ENCODE assay signal across 1 cellular context in the genomic region with DNA sequence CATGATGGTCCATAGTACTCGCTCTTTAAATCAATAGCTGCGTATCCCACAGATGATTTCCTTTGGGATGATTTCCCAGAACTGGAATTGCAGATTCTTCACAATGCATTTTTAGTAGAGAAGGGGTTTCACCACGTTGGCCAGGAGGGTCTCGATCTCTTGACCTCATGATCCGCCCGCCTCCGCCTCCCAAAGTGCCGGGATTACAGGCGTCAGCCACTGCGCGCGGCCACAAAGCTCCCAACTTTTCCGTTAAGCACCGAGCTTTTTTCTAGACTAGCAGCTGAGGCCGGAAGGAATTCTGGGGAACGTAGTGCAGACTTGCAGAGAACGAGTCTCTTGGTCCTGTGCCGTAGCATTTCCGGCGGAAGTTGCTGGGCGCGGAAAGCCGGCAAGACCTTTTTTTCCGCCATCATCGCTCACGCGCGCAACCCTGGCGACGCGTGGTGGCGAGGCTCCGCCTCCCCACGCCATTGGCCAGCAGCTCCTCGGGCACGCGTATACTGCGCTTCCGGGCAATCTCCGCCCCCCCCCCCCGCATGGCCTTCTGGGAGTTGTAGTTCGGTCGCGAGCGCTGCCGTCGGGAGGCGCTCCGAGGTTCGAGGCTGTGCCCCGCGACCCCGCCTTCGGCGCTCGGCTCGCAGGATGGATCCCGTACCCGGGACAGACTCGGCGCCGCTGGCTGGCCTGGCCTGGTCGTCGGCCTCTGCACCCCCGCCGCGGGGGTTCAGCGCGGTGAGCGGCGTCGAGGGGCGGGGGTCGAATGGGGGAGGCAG.
A peak's percentile ranks its signal among the peaks of the same experiment; 100 is the strongest.
TF ChIP-seq lines count a peak whose summit lies in the region.

A gene (plus strand): TSS at position 557 of the 776 bp plus-strand sequence. CDS start 89 bp downstream, at position 646.

TF ChIP-seq in K562, 482 proteins besides CTCF, POLR2A, EP300 and RAD21 (continued from another document and continues in another):
- peak; percentile 93 for TF ChIP-seq CREB1 (IDR thresholded peaks at IDR 0.05)
- TF ChIP-seq CREB1 (CRISPR knock-in tag; IDR thresholded peaks at IDR 0.05): peak; percentile 94
- peak; percentile 53; the same call in 1 of the 2 replicates for TF ChIP-seq ZBED1 (IDR thresholded peaks at IDR 0.05)
- TF ChIP-seq, protein P1, sequence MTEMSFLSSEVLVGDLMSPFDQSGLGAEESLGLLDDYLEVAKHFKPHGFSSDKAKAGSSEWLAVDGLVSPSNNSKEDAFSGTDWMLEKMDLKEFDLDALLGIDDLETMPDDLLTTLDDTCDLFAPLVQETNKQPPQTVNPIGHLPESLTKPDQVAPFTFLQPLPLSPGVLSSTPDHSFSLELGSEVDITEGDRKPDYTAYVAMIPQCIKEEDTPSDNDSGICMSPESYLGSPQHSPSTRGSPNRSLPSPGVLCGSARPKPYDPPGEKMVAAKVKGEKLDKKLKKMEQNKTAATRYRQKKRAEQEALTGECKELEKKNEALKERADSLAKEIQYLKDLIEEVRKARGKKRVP (CRISPR knock-in tag; IDR thresholded peaks at IDR 0.05): no peak
- no peak for TF ChIP-seq CBX8 (IDR thresholded peaks at IDR 0.05; ENCODE audit: borderline replicate concordance, extremely low read depth, low read depth, low read length, poor library complexity, severe bottlenecking)
- TF ChIP-seq BCOR (IDR thresholded peaks at IDR 0.05): peak; percentile 66; the same call in 1 of the 2 replicates
- peak; percentile 27; the same call in 1 of the 2 replicates for TF ChIP-seq TCF3 (CRISPR knock-in tag; IDR thresholded peaks at IDR 0.05)
- TF ChIP-seq HDAC8 (tag; IDR thresholded peaks at IDR 0.05): no peak
- TF ChIP-seq, protein P2, sequence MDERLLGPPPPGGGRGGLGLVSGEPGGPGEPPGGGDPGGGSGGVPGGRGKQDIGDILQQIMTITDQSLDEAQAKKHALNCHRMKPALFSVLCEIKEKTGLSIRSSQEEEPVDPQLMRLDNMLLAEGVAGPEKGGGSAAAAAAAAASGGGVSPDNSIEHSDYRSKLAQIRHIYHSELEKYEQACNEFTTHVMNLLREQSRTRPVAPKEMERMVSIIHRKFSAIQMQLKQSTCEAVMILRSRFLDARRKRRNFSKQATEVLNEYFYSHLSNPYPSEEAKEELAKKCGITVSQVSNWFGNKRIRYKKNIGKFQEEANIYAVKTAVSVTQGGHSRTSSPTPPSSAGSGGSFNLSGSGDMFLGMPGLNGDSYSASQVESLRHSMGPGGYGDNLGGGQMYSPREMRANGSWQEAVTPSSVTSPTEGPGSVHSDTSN (CRISPR knock-in tag; IDR thresholded peaks at IDR 0.05; ENCODE audit: low read depth): no peak
- TF ChIP-seq, protein P2 (tag; conservative IDR thresholded peaks at IDR 0.05; ENCODE audit: low read depth): no peak
- TF ChIP-seq ZC3H11A (IDR thresholded peaks at IDR 0.05; ENCODE audit: low read depth, low read length): 0 out of 2 replicates have a peak, but pooled peaks have one; percentile 56
- TF ChIP-seq ZNF384 (IDR thresholded peaks at IDR 0.05; ENCODE audit: low read depth, low read length): peak; percentile 93
- no peak for TF ChIP-seq ZNF695 (CRISPR knock-in tag; IDR thresholded peaks at IDR 0.05)
- 0 out of 2 replicates have a peak, but pooled peaks have one; percentile 40 for TF ChIP-seq HNRNPL (IDR thresholded peaks at IDR 0.05; ENCODE audit: low read depth, low read length)
- TF ChIP-seq, protein P3, sequence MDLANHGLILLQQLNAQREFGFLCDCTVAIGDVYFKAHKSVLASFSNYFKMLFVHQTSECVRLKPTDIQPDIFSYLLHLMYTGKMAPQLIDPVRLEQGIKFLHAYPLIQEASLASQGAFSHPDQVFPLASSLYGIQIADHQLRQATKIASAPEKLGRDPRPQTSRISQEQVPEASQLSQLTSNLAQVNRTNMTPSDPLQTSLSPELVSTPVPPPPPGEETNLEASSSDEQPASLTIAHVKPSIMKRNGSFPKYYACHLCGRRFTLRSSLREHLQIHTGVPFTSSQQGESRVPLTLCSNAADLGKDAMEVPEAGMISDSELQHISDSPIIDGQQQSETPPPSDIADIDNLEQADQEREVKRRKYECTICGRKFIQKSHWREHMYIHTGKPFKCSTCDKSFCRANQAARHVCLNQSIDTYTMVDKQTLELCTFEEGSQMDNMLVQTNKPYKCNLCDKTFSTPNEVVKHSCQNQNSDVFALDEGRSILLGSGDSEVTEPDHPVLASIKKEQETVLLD (IDR thresholded peaks at IDR 0.05): peak; percentile 33; the same call in 1 of the 2 replicates
- TF ChIP-seq RBM34 (IDR thresholded peaks at IDR 0.05; ENCODE audit: borderline replicate concordance, insufficient read depth, low read length): 0 out of 2 replicates have a peak, but pooled peaks have one; percentile 47
- peak; percentile 63; the same call in 1 of the 2 replicates for TF ChIP-seq KLF1 (tag; IDR thresholded peaks at IDR 0.05)
- TF ChIP-seq, protein P4, sequence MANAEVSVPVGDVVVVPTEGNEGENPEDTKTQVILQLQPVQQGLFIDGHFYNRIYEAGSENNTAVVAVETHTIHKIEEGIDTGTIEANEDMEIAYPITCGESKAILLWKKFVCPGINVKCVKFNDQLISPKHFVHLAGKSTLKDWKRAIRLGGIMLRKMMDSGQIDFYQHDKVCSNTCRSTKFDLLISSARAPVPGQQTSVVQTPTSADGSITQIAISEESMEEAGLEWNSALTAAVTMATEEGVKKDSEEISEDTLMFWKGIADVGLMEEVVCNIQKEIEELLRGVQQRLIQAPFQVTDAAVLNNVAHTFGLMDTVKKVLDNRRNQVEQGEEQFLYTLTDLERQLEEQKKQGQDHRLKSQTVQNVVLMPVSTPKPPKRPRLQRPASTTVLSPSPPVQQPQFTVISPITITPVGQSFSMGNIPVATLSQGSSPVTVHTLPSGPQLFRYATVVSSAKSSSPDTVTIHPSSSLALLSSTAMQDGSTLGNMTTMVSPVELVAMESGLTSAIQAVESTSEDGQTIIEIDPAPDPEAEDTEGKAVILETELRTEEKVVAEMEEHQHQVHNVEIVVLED (CRISPR knock-in tag; IDR thresholded peaks at IDR 0.05): peak; percentile 78
- peak; percentile 52 to 91 (median 86) for TF ChIP-seq YY1 (IDR thresholded peaks at IDR 0.05; ENCODE audit: borderline replicate concordance in 1 of 3, control insufficient read depth in 1 of 3, extremely low read depth in 1 of 3, insufficient read depth in 3 of 3, insufficient read length in 1 of 3, insufficient replicate concordance in 2 of 3, low read depth in 1 of 3, low read length in 2 of 3)
- TF ChIP-seq RFX5 (IDR thresholded peaks at IDR 0.05; ENCODE audit: low read depth, low read length): no peak; the same call in 1 of the 2 replicates
- TF ChIP-seq, protein P5, sequence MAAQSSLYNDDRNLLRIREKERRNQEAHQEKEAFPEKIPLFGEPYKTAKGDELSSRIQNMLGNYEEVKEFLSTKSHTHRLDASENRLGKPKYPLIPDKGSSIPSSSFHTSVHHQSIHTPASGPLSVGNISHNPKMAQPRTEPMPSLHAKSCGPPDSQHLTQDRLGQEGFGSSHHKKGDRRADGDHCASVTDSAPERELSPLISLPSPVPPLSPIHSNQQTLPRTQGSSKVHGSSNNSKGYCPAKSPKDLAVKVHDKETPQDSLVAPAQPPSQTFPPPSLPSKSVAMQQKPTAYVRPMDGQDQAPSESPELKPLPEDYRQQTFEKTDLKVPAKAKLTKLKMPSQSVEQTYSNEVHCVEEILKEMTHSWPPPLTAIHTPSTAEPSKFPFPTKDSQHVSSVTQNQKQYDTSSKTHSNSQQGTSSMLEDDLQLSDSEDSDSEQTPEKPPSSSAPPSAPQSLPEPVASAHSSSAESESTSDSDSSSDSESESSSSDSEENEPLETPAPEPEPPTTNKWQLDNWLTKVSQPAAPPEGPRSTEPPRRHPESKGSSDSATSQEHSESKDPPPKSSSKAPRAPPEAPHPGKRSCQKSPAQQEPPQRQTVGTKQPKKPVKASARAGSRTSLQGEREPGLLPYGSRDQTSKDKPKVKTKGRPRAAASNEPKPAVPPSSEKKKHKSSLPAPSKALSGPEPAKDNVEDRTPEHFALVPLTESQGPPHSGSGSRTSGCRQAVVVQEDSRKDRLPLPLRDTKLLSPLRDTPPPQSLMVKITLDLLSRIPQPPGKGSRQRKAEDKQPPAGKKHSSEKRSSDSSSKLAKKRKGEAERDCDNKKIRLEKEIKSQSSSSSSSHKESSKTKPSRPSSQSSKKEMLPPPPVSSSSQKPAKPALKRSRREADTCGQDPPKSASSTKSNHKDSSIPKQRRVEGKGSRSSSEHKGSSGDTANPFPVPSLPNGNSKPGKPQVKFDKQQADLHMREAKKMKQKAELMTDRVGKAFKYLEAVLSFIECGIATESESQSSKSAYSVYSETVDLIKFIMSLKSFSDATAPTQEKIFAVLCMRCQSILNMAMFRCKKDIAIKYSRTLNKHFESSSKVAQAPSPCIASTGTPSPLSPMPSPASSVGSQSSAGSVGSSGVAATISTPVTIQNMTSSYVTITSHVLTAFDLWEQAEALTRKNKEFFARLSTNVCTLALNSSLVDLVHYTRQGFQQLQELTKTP (IDR thresholded peaks at IDR 0.05; ENCODE audit: low read depth in 1 of 2, partially characterized antibody in 2 of 2): peak; percentile 44 to 85
- TF ChIP-seq, protein P6, sequence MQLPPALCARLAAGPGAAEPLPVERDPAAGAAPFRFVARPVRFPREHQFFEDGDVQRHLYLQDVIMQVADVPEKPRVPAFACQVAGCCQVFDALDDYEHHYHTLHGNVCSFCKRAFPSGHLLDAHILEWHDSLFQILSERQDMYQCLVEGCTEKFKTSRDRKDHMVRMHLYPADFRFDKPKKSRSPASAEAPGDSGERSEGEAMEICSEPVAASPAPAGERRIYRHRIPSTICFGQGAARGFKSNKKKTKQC (CRISPR knock-in tag; IDR thresholded peaks at IDR 0.05): no peak
- no peak; the same call in 1 of the 2 replicates for TF ChIP-seq TOE1 (IDR thresholded peaks at IDR 0.05; ENCODE audit: borderline replicate concordance)
- no peak for TF ChIP-seq TOE1 (CRISPR knock-in tag; IDR thresholded peaks at IDR 0.05; ENCODE audit: borderline replicate concordance, low read depth)
- TF ChIP-seq RBFOX2 (IDR thresholded peaks at IDR 0.05; ENCODE audit: low read depth, low read length): peak; percentile 71
- TF ChIP-seq LCOR (CRISPR knock-in tag; IDR thresholded peaks at IDR 0.05): peak; percentile 65; the same call in 1 of the 2 replicates
- TF ChIP-seq TAF15 (IDR thresholded peaks at IDR 0.05; ENCODE audit: low read depth, low read length): no peak
- 0 out of 4 replicates have a peak, but pooled peaks of 1 of the 2 experiments have one; percentile 16 for TF ChIP-seq HDAC1 (IDR thresholded peaks at IDR 0.05)
- peak; percentile 65 for TF ChIP-seq JUND (IDR thresholded peaks at IDR 0.05; ENCODE audit: borderline replicate concordance, low read depth, low read length)
- peak; percentile 38; the same call in 1 of the 3 replicates for TF ChIP-seq JUND (tag; IDR thresholded peaks at IDR 0.05; ENCODE audit: borderline replicate concordance, low read depth, low read length)
- TF ChIP-seq KDM4B (IDR thresholded peaks at IDR 0.05; ENCODE audit: borderline replicate concordance in 2 of 2, low read depth in 1 of 2): peak in 1 of 2 experiments; percentile 90; a peak in 2 of 4 replicates
- TF ChIP-seq, protein P7, sequence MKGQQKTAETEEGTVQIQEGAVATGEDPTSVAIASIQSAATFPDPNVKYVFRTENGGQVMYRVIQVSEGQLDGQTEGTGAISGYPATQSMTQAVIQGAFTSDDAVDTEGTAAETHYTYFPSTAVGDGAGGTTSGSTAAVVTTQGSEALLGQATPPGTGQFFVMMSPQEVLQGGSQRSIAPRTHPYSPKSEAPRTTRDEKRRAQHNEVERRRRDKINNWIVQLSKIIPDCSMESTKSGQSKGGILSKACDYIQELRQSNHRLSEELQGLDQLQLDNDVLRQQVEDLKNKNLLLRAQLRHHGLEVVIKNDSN (CRISPR knock-in tag; IDR thresholded peaks at IDR 0.05): peak; percentile 75
- peak; percentile 89 for TF ChIP-seq MYC (IDR thresholded peaks at IDR 0.05; ENCODE audit: low read depth, low read length)
- TF ChIP-seq MYC (CRISPR knock-in tag; IDR thresholded peaks at IDR 0.05; ENCODE audit: borderline replicate concordance, low read depth): no peak
- TF ChIP-seq ATF1 (CRISPR knock-in tag; IDR thresholded peaks at IDR 0.05): no peak
- TF ChIP-seq ATF1 (tag; IDR thresholded peaks at IDR 0.05): peak; percentile 95
- peak; percentile 81 for TF ChIP-seq SP1 (CRISPR knock-in tag; IDR thresholded peaks at IDR 0.05)
- TF ChIP-seq TCF7 (IDR thresholded peaks at IDR 0.05; ENCODE audit: borderline replicate concordance): no peak
- TF ChIP-seq ZNF121 (CRISPR knock-in tag; conservative IDR thresholded peaks at IDR 0.05): no peak
- peak; percentile 53 for TF ChIP-seq KDM5B (IDR thresholded peaks at IDR 0.05; ENCODE audit: insufficient replicate concordance, low read depth, low read length)
- peak; percentile 87 for TF ChIP-seq ZNF436 (CRISPR knock-in tag; IDR thresholded peaks at IDR 0.05)
- TF ChIP-seq GATAD2A (IDR thresholded peaks at IDR 0.05): 0 out of 2 replicates have a peak, but pooled peaks have one; percentile 55
- TF ChIP-seq HOXB6 (CRISPR knock-in tag; IDR thresholded peaks at IDR 0.05; ENCODE audit: borderline replicate concordance): no peak
- TF ChIP-seq ETV5 (CRISPR knock-in tag; IDR thresholded peaks at IDR 0.05; ENCODE audit: low read depth): peak; percentile 85; the same call in 1 of the 2 replicates
- peak; percentile 65; the same call in 1 of the 2 replicates for TF ChIP-seq PHF8 (IDR thresholded peaks at IDR 0.05; ENCODE audit: borderline replicate concordance, low read length)
- TF ChIP-seq, protein P8, sequence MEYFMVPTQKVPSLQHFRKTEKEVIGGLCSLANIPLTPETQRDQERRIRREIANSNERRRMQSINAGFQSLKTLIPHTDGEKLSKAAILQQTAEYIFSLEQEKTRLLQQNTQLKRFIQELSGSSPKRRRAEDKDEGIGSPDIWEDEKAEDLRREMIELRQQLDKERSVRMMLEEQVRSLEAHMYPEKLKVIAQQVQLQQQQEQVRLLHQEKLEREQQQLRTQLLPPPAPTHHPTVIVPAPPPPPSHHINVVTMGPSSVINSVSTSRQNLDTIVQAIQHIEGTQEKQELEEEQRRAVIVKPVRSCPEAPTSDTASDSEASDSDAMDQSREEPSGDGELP (CRISPR knock-in tag; IDR thresholded peaks at IDR 0.05; ENCODE audit: borderline replicate concordance): peak; percentile 99
- no peak; the same call in 1 of the 2 replicates for TF ChIP-seq CHD2 (IDR thresholded peaks at IDR 0.05; ENCODE audit: low read depth, low read length)
- TF ChIP-seq KLF6 (CRISPR knock-in tag; IDR thresholded peaks at IDR 0.05; ENCODE audit: borderline replicate concordance): no peak
- TF ChIP-seq, protein P9, sequence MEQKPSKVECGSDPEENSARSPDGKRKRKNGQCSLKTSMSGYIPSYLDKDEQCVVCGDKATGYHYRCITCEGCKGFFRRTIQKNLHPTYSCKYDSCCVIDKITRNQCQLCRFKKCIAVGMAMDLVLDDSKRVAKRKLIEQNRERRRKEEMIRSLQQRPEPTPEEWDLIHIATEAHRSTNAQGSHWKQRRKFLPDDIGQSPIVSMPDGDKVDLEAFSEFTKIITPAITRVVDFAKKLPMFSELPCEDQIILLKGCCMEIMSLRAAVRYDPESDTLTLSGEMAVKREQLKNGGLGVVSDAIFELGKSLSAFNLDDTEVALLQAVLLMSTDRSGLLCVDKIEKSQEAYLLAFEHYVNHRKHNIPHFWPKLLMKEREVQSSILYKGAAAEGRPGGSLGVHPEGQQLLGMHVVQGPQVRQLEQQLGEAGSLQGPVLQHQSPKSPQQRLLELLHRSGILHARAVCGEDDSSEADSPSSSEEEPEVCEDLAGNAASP (IDR thresholded peaks at IDR 0.05): no peak
